ENCODE assay signal across 11 cellular contexts in genomic region chr2:187541086-187542085, GRCh38. TPM values are rescaled to one million over a fixed set of nuclear protein-coding genes. Genes with fewer than 3 reads are reported as not detected.
A peak's percentile ranks its signal among the peaks of the same experiment; 100 is the strongest.
DNase-seq lines count a peak whose midpoint lies in the region; TF ChIP-seq lines count a peak whose summit lies in the region.
"Had no signal": no experiment of that assay in that cellular context is flagged by ENCODE, and none has a peak within 500 bp of the region (broad histone marks: within the 10 kb centered on the region; RNA-seq: fewer than 3 reads in every experiment).

No MANE protein-coding gene starts in this region.

- DNase-seq in ACHN = peak; percentile 74
- DNase-seq in esophagus muscularis mucosa (ENCODE audit: extremely low spot score) = no peak
- no peak for DNase-seq in stimulated activated CD4-positive, alpha-beta T cell treated with anti-CD3 and anti-CD28 coated beads, Interleukin-2, amount 100 ng/mL, for 24 hours
- no peak for DNase-seq in Karpas-422
- no peak for DNase-seq in NCI-H2029 (lab: John Stamatoyannopoulos, UW)
- no peak for DNase-seq in hypothalamus (lab: John Stamatoyannopoulos, UW)
- DNase-seq: activated naive CD8-positive, alpha-beta T cell treated with anti-CD3 and anti-CD28 coated beads, Interleukin-2, amount 10 ng/mL, durations not matched to agents 7 days and 5 days; NCI-H524 had no signal

- peaks cover 5% of the 10 kb centered on the region for H3K36me3 Mint-ChIP-seq in nephron (ENCODE audit: low read depth)
- H3K36me3 Mint-ChIP-seq: activated naive CD8-positive, alpha-beta T cell treated with anti-CD3 and anti-CD28 coated beads, Interleukin-2, amount 10 ng/mL, durations not matched to agents 7 days and 5 days had no signal

- H3K79me2 ChIP-seq in Karpas-422 (ENCODE audit: low read length) = no peaks in the 10 kb centered on the region

- no peak for TF ChIP-seq EP300 in esophagus muscularis mucosa (IDR thresholded peaks at IDR 0.05)

- H3K4me1 ChIP-seq in esophagus muscularis mucosa (peaks cover 0 to 13% (median 9%) of the 10 kb centered on the region in 4 donors), Karpas-422 (ENCODE audit: low read length) (no peaks in the 10 kb centered on the region)

- peak overlapping the region; percentile 60 to 73 (median 64) for H3K27ac ChIP-seq in esophagus muscularis mucosa (replicated peaks in 1 of 4)
- no peak overlapping the region for H3K27ac ChIP-seq in Karpas-422 (ENCODE audit: low read length)
- H3K27ac ChIP-seq: C4-2B had no signal

- no peaks in the 10 kb centered on the region for H3K9me2 ChIP-seq in Karpas-422 (replicated peaks; ENCODE audit: insufficient read depth, low read length)

- no peak for TF ChIP-seq CTCF in esophagus muscularis mucosa (IDR thresholded peaks at IDR 0.05)
- TF ChIP-seq CTCF in nephron (IDR thresholded peaks at IDR 0.05; ENCODE audit: unreplicated experiment in 3 of 3) = no peak

- no peaks in the 10 kb centered on the region for H4K20me1 ChIP-seq in Karpas-422 (ENCODE audit: insufficient read depth, low read depth, low read length)

- no peak overlapping the region for H3K4me3 Mint-ChIP-seq in nephron
- H3K4me3 Mint-ChIP-seq: activated naive CD8-positive, alpha-beta T cell treated with anti-CD3 and anti-CD28 coated beads, Interleukin-2, amount 10 ng/mL, durations not matched to agents 7 days and 5 days had no signal

- 40% methylated on average over 7 of the region's 7 CpGs for WGBS in esophagus muscularis mucosa

- no peak overlapping the region for H3K4me2 ChIP-seq in Karpas-422 (ENCODE audit: low read depth, low read length, poor library complexity, severe bottlenecking)

- H3K4me3 ChIP-seq in esophagus muscularis mucosa = no peak overlapping the region
- H3K4me3 ChIP-seq in Karpas-422 (ENCODE audit: low read length) = no peak overlapping the region

- H3K27me3 Mint-ChIP-seq in nephron (ENCODE audit: low read depth) = no peaks in the 10 kb centered on the region

- H3K36me3 ChIP-seq in esophagus muscularis mucosa (no peaks in the 10 kb centered on the region), Karpas-422 (ENCODE audit: insufficient read depth, low read length) (no peaks in the 10 kb centered on the region)

- H3K27ac Mint-ChIP-seq in nephron = peak overlapping the region; percentile 2 to 56 (median 25)
- H3K27ac Mint-ChIP-seq: activated naive CD8-positive, alpha-beta T cell treated with anti-CD3 and anti-CD28 coated beads, Interleukin-2, amount 10 ng/mL, durations not matched to agents 7 days and 5 days had no signal

- no peak overlapping the region for H2AFZ ChIP-seq in Karpas-422 (ENCODE audit: low read length)

- intact Hi-C loops in esophagus muscularis mucosa (cut with DNase I) = no loop called here

- H3K4me1 Mint-ChIP-seq in nephron = peaks cover 9% of the 10 kb centered on the region
- H3K4me1 Mint-ChIP-seq: activated naive CD8-positive, alpha-beta T cell treated with anti-CD3 and anti-CD28 coated beads, Interleukin-2, amount 10 ng/mL, durations not matched to agents 7 days and 5 days had no signal

- H3K9ac ChIP-seq in Karpas-422 (ENCODE audit: low read length) = no peak overlapping the region

- H3K27me3 ChIP-seq in esophagus muscularis mucosa = no peaks in the 10 kb centered on the region
- H3K27me3 ChIP-seq in Karpas-422 (ENCODE audit: low read length) = no peaks in the 10 kb centered on the region

- peaks cover 5% of the 10 kb centered on the region for H3K9me3 Mint-ChIP-seq in nephron
- H3K9me3 Mint-ChIP-seq: activated naive CD8-positive, alpha-beta T cell treated with anti-CD3 and anti-CD28 coated beads, Interleukin-2, amount 10 ng/mL, durations not matched to agents 7 days and 5 days had no signal

- in situ Hi-C loops in ACHN (cut with HindIII; ENCODE audit: low pct_ligation_motif_present, low pct_unique_long_range_greater_than_20kb, low sequenced_read_pairs) = no loop called here

- no peak for TF ChIP-seq POLR2A in esophagus muscularis mucosa (IDR thresholded peaks at IDR 0.05; ENCODE audit: low read depth)

- H3K9me3 ChIP-seq in esophagus muscularis mucosa (peaks cover 0 to 5% (median 0%) of the 10 kb centered on the region in 4 donors), Karpas-422 (ENCODE audit: low read length) (no peaks in the 10 kb centered on the region)

TF ChIP-seq in PFSK-1, 5 proteins besides CTCF, POLR2A, EP300 and RAD21:
- peak; percentile 93 for TF ChIP-seq FOXP2 (optimal IDR thresholded peaks at IDR 0.05; ENCODE audit: borderline replicate concordance, extremely low read depth, extremely low read length, insufficient read depth)
- TF ChIP-seq SIN3A (IDR thresholded peaks at IDR 0.05; ENCODE audit: borderline replicate concordance, insufficient read depth, low read length) = no peak

RNA-seq across cellular contexts. Expression of gene TFPI, which starts 12.8 kb away (rescaled TPM):
- 9.3 TPM for polyA plus RNA-seq in PFSK-1 (2012; ENCODE audit: insufficient read length, low read depth)
- 10 to 100 TPM; 57.3 to 93.1 (median 68.2) TPM for total RNA-seq in esophagus muscularis mucosa
- total RNA-seq in Karpas-422 (2014; rRNA removed; shearing (Covaris generic); ENCODE audit: low replicate concordance) = not detected in 2 replicates

Comparison
In these comparisons a context has a peak if more than half of its experiments do, and no peak if none do; other contexts are left out.
1. RNA of gene TFPI, which starts 12.8 kb away (total RNA-seq): 57.3 to 93.1 TPM in esophagus muscularis mucosa; not detected in Karpas-422; every median in the first group is over 10 times any median in the second.